In the genomic region with DNA sequence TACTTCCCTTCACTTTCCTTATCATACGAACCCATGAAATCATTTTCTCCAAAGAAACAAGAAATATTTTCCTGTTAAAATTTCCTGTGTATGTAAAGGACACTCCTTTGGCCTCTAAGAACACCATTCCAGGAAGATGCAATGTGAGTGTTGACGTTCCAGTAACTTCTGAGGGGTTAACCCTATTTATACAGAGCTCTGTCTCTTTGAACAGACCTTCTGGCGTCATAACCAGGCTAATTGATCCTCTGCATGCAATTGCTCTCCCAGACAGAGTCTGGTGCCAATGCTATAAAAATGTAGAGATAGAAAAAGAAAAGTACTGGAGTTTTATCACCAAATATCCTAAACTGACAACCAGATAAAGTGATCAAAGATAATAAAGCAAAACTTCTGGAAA, we compare ENCODE assay signal across 17 cellular contexts.
A peak's percentile ranks its signal among the peaks of the same experiment; 100 is the strongest.
DNase-seq lines count a peak whose midpoint lies in the region; ATAC-seq and TF ChIP-seq lines count a peak whose summit lies in the region.
"Had no signal": no experiment of that assay in that cellular context is flagged by ENCODE, and none has a peak within 500 bp of the region (broad histone marks: within the 10 kb centered on the region; RNA-seq: fewer than 3 reads in every experiment).

No MANE protein-coding gene starts in this region.

- no peaks in the 10 kb centered on the region for H3K27me3 Mint-ChIP-seq in mesothelial cell of epicardium (ENCODE audit: low read depth)
- H3K27me3 Mint-ChIP-seq: CD4-positive, alpha-beta memory T cell had no signal

- no peak overlapping the region for H3K4me3 ChIP-seq in BE2C (ENCODE audit: low read depth, low read length)
- H3K4me3 ChIP-seq: BLaER1, GM23338 had no signal

- DNase-seq in BE2C (peak; percentile 17), NCI-H69 (lab: John Stamatoyannopoulos, UW) (peak; percentile 10), fibroblast of peridontal ligament (ENCODE audit: extremely low read depth) (peak; percentile 26), mesothelial cell of epicardium (ENCODE audit: low spot score in 2 of 2, unreplicated experiment in 2 of 2) (no peak), NCI-H524 treated with DMSO at 0.1 percent for 48 hours (lab: John Stamatoyannopoulos, UW) (no peak)
- DNase-seq: AML-193; CD4-positive, alpha-beta memory T cell; DMS153; DMS79; GDM1; HFFc6 had no signal

- no peaks in the 10 kb centered on the region for H3K36me3 Mint-ChIP-seq in mesothelial cell of epicardium
- H3K36me3 Mint-ChIP-seq: CD14-positive monocyte; CD4-positive, alpha-beta memory T cell had no signal

- ATAC-seq in HG03108 (IDR thresholded peaks at IDR 0.05; ENCODE audit: unreplicated experiment) (no peak), GM19035 (IDR thresholded peaks at IDR 0.05; ENCODE audit: unreplicated experiment) (no peak)
- ATAC-seq: GM23338, HCT116 had no signal

- no peaks in the 10 kb centered on the region for H3K9me3 ChIP-seq in BE2C
- H3K9me3 ChIP-seq: BLaER1 had no signal

- H3K4me1 ChIP-seq in BE2C: peaks cover 2% of the 10 kb centered on the region

- no peaks in the 10 kb centered on the region for H3K9me3 Mint-ChIP-seq in mesothelial cell of epicardium
- H3K9me3 Mint-ChIP-seq: GM23338, HFFc6 had no signal

- H3K4me1 Mint-ChIP-seq in mesothelial cell of epicardium: peaks cover 14% of the 10 kb centered on the region
- H3K4me1 Mint-ChIP-seq: CD4-positive, alpha-beta memory T cell had no signal

- H3K36me3 ChIP-seq in BE2C: no peaks in the 10 kb centered on the region
- H3K36me3 ChIP-seq: BLaER1 had no signal

- H3K27me3 ChIP-seq in BE2C: no peaks in the 10 kb centered on the region
- H3K27me3 ChIP-seq: BLaER1 had no signal

- H3K27ac Mint-ChIP-seq in mesothelial cell of epicardium: peak overlapping the region; percentile 51
- H3K27ac Mint-ChIP-seq: CD14-positive monocyte; CD4-positive, alpha-beta memory T cell; GM23338; HFFc6 had no signal

- TF ChIP-seq CTCF in BE2C (IDR thresholded peaks at IDR 0.05; ENCODE audit: low read depth, low read length): no peak
- TF ChIP-seq CTCF in mesothelial cell of epicardium (IDR thresholded peaks at IDR 0.05; ENCODE audit: unreplicated experiment): no peak

- no peak overlapping the region for H3K4me3 Mint-ChIP-seq in mesothelial cell of epicardium
- H3K4me3 Mint-ChIP-seq: CD14-positive monocyte; CD4-positive, alpha-beta memory T cell; GM23338; HFFc6 had no signal

Comparison
In these comparisons a context has a peak if more than half of its experiments do, and no peak if none do; other contexts are left out.
1. DNase-seq: peak in BE2C (single experiment), NCI-H69 (single experiment) and fibroblast of peridontal ligament (single experiment); none in mesothelial cell of epicardium (0 of 2) and NCI-H524 treated with DMSO at 0.1 percent for 48 hours (single experiment).